Comparison of ENCODE assay signal across 1 cellular context in the genomic region with DNA sequence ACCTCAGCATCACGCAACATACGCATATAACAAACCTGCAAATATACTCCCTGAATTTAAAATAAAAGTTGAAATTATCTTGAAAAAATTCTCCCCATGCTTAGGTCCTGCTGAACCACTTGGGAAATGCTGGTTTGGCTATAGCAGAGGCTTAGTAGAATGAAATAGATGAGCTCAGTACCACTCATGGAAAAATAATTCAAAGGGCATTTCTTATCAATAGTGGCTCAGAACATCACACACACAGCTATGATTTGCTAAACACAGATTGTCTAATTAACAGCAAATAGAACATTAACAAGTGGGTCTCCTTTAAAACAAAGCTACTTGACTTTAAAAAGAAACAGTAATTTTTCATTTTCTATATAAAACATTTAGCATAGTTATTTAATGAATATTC.
TF ChIP-seq lines count a peak whose summit lies in the region.

No MANE protein-coding gene starts in this region.

TF ChIP-seq in HepG2, 621 proteins besides CTCF, POLR2A, EP300 and RAD21 (continued from another document):
- TF ChIP-seq KIAA2018 (CRISPR knock-in tag; IDR thresholded peaks at IDR 0.05; ENCODE audit: borderline replicate concordance), result no peak
- TF ChIP-seq CAMTA2 (CRISPR knock-in tag; IDR thresholded peaks at IDR 0.05; ENCODE audit: borderline replicate concordance), result no peak
